Comparison of ENCODE assay signal across 14 cellular contexts in genomic region chr11:113521737-113522517, GRCh38. TPM values are rescaled to one million over a fixed set of nuclear protein-coding genes. Genes with fewer than 3 reads are reported as not detected.
"Had no signal": no experiment of that assay in that cellular context is flagged by ENCODE, and none has a peak within 500 bp of the region (broad histone marks: within the 10 kb centered on the region; RNA-seq: fewer than 3 reads in every experiment).

No MANE protein-coding gene starts in this region.

- H3K4me1 Mint-ChIP-seq: activated naive CD4-positive, alpha-beta T cell treated with anti-CD3 and anti-CD28 coated beads, Interleukin-2, amount 10 ng/mL, durations not matched to agents 7 days and 5 days; mesothelial cell of epicardium had no signal

- ATAC-seq: effector memory CD8-positive, alpha-beta T cell had no signal

- H3K27ac Mint-ChIP-seq: activated naive CD4-positive, alpha-beta T cell treated with anti-CD3 and anti-CD28 coated beads, Interleukin-2, amount 10 ng/mL, durations not matched to agents 7 days and 5 days; activated T-helper 2 cell treated with anti-CD3 and anti-CD28 coated beads, Interferon-gamma antibody, Interleukin-2, Interleukin-4, amounts not matched to agents 10 μg/mL and 5 μg/mL and 100 μg/mL, durations not matched to agents 14 hours and 24 hours and 36 hours; effector memory CD8-positive, alpha-beta T cell; mesothelial cell of epicardium had no signal

- H3K27me3 ChIP-seq: tibial artery had no signal

- H3K4me3 Mint-ChIP-seq: activated naive CD4-positive, alpha-beta T cell treated with anti-CD3 and anti-CD28 coated beads, Interleukin-2, amount 10 ng/mL, durations not matched to agents 7 days and 5 days; effector memory CD8-positive, alpha-beta T cell; mesothelial cell of epicardium had no signal

- H3K9me3 Mint-ChIP-seq: activated naive CD4-positive, alpha-beta T cell treated with anti-CD3 and anti-CD28 coated beads, Interleukin-2, amount 10 ng/mL, durations not matched to agents 7 days and 5 days; activated T-helper 2 cell treated with anti-CD3 and anti-CD28 coated beads, Interferon-gamma antibody, Interleukin-2, Interleukin-4, amounts not matched to agents 10 μg/mL and 5 μg/mL and 100 μg/mL, durations not matched to agents 14 hours and 24 hours and 36 hours; effector memory CD8-positive, alpha-beta T cell; mesothelial cell of epicardium had no signal

- H3K4me3 ChIP-seq: skin epidermis, tibial artery had no signal

- H3K36me3 Mint-ChIP-seq: activated naive CD4-positive, alpha-beta T cell treated with anti-CD3 and anti-CD28 coated beads, Interleukin-2, amount 10 ng/mL, durations not matched to agents 7 days and 5 days; mesothelial cell of epicardium had no signal

- H3K27ac ChIP-seq: tibial artery had no signal

- H3K4me1 ChIP-seq: tibial artery had no signal

- H3K9me3 ChIP-seq: tibial artery had no signal

- DNase-seq: activated CD4-positive, alpha-beta T cell treated with anti-CD3 and anti-CD28 coated beads for 48 hours; activated naive CD4-positive, alpha-beta T cell treated with anti-CD3 and anti-CD28 coated beads, Interleukin-2, amount 10 ng/mL, durations not matched to agents 7 days and 5 days; effector memory CD8-positive, alpha-beta T cell; erythroblast; head of caudate nucleus; islet precursor cell; retina; T-helper 1 cell; tibial artery had no signal

- H3K36me3 ChIP-seq: tibial artery had no signal

RNA-seq across cellular contexts. Expression of gene DRD2, which starts 46.7 kb away (rescaled TPM):
- total RNA-seq: activated CD8-positive, alpha-beta memory T cell treated with anti-CD3 and anti-CD28 coated beads for 36 hours; fibroblast of villous mesenchyme had no signal
